18 cellular contexts compared by ENCODE assay signal in the genomic region with DNA sequence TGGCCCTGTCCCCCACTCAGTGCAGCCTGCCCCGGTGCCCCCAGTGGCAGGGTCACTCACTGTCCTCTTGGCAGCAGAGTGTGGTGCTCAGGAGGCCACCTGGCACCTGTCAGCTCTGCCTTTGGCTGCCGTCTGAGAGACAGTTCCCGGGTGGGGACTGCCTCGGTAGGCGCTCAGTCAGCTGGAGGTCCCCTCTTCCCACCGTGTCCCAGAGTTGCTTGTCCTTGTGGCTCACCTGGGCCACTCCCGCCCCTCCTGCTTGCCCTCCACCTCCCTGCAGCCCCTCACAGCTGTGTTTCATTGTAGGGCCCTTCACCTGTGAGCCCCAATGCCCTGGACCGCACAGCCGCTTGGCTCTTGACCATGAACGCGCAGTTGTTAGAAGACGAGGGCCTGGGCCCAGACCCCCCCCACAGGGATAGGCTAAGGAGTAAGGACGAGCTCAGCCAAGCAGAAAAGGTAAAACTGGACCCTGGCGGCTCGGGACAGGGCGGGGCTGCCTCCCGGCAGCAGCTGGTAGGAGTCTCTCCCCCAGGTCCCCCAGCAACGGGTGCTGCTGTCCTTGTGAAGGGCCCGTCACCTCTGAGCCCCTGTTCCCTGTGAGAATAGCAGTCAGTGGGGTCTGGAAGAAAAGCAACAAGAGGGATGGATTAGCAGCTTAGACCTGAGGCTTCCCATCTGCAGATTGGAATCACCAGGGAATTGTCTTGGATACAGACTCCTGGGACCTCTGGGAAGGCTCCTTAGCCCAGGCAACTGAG.
DNase-seq lines count a peak whose midpoint lies in the region; ATAC-seq and TF ChIP-seq lines count a peak whose summit lies in the region.
"Had no signal": no experiment of that assay in that cellular context is flagged by ENCODE, and none has a peak within 500 bp of the region (broad histone marks: within the 10 kb centered on the region; RNA-seq: fewer than 3 reads in every experiment).

No MANE protein-coding gene starts in this region.

- H3K36me3 ChIP-seq in lower lobe of right lung (peaks cover 91% of the 10 kb centered on the region), tibial artery (peaks cover 50 to 93% (median 84%) of the 10 kb centered on the region in 3 donors)
- H3K36me3 ChIP-seq: neural progenitor cell had no signal

- no peaks in the 10 kb centered on the region for H3K27me3 ChIP-seq in lower lobe of right lung (ENCODE audit: low read depth)
- no peaks in the 10 kb centered on the region for H3K27me3 ChIP-seq in tibial artery
- H3K27me3 ChIP-seq: gastroesophageal sphincter, neural progenitor cell had no signal

- TF ChIP-seq CTCF in lower lobe of right lung (IDR thresholded peaks at IDR 0.05) (no peak), tibial artery (IDR thresholded peaks at IDR 0.05) (no peak)

- H3K27ac ChIP-seq in lower lobe of right lung = no peak overlapping the region
- peak overlapping the region; percentile 78 to 80 for H3K27ac ChIP-seq in tibial artery
- H3K27ac ChIP-seq: 22Rv1, neural progenitor cell had no signal

- ATAC-seq in esophagus mucosa = peak; percentile 13
- ATAC-seq in lower lobe of right lung = no peak
- no peak for ATAC-seq in GM18868 (IDR thresholded peaks at IDR 0.05; ENCODE audit: unreplicated experiment)
- ATAC-seq: activated CD8-positive, alpha-beta T cell treated with anti-CD3 and anti-CD28 coated beads for 36 hours; gastroesophageal sphincter; PC-3 had no signal

- DNase-seq in NCI-H524 (lab: John Stamatoyannopoulos, UW) (peak; percentile 23 to 45), NCI-H524 treated with DMSO at 0.1 percent for 48 hours (lab: John Stamatoyannopoulos, UW) (no peak), lower lobe of right lung (peak; percentile 39), tibial artery (peak; percentile 16 to 56), islet precursor cell (no peak), NCI-H2227 (lab: John Stamatoyannopoulos, UW; ENCODE audit: unreplicated experiment) (no peak)
- DNase-seq: activated CD8-positive, alpha-beta T cell treated with anti-CD3 and anti-CD28 coated beads for 36 hours; DMS53; HCEC 1CT; NCI-H187; NCI-H510A; PC-3; stimulated activated CD4-positive, alpha-beta T cell treated with anti-CD3 and anti-CD28 coated beads, Interleukin-2, amount 100 ng/mL, for 48 hours had no signal

- H3K4me1 ChIP-seq in lower lobe of right lung (no peaks in the 10 kb centered on the region), tibial artery (peaks cover 0 to 66% (median 42%) of the 10 kb centered on the region in 4 donors)

- intact Hi-C loops in lower lobe of right lung (cut with DNase I) (no loop called here), tibial artery (cut with DNase I; ENCODE audit: low total_unique reads) (loop anchor here (10.0 kb wide), 1 partner anchor 169 kb away; no protein-coding TSS in a partner anchor)

- no peaks in the 10 kb centered on the region for H3K9me3 ChIP-seq in lower lobe of right lung
- no peaks in the 10 kb centered on the region for H3K9me3 ChIP-seq in tibial artery

- H3K4me3 ChIP-seq in lower lobe of right lung = no peak overlapping the region
- H3K4me3 ChIP-seq in tibial artery = no peak overlapping the region
- H3K4me3 ChIP-seq: gastroesophageal sphincter, neural progenitor cell had no signal

Comparison
In these comparisons a context has a peak if more than half of its experiments do, and no peak if none do; other contexts are left out.
1. DNase-seq: peak in NCI-H524 (2 of 2), lower lobe of right lung (single experiment) and tibial artery (2 of 2); none in NCI-H524 treated with DMSO at 0.1 percent for 48 hours (single experiment), islet precursor cell (single experiment) and NCI-H2227 (single experiment).